Comparison of ENCODE assay signal across 10 cellular contexts in the genomic region with DNA sequence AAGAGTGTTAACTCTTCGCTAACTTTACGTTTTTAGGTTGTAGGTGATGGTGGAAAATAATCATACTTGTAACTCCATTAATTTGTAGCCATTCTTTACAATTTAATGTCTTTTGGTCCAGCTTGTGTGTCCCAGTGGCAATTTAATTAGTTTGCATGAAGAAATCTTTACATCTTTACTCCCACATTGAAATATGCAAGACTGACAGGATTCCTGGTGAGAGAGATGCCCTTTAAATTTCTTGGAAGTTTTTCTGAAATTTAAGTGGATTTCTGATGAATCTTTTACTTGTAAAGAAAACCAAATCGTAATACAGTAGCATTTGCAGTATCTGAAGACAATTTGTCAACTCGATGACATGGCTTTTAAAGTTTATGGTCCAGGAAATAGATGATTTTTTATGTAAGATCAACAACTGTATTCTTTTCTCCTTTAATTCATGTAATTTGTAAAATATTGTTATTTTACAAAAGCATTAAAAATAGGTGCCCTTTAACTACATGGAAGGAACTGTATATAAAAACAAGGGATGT. TPM values are rescaled to one million over a fixed set of nuclear protein-coding genes. Genes with fewer than 3 reads are reported as not detected.
DNase-seq lines count a peak whose midpoint lies in the region; ATAC-seq, FAIRE-seq and TF ChIP-seq lines count a peak whose summit lies in the region.
"Had no signal": no experiment of that assay in that cellular context is flagged by ENCODE, and none has a peak within 500 bp of the region (broad histone marks: within the 10 kb centered on the region; RNA-seq: fewer than 3 reads in every experiment).

No MANE protein-coding gene starts in this region.

- 55% methylated on average over 4 of the region's 4 CpGs for WGBS in right cardiac atrium

- DNase-seq in right cardiac atrium (no peak), Right ventricle myocardium inferior (ENCODE audit: missing footprints) (no peak), MCF 10A (ENCODE audit: unreplicated experiment) (no peak), mesothelial cell of epicardium (ENCODE audit: low spot score in 2 of 2, unreplicated experiment in 2 of 2) (no peak), uterus (no peak), NCI-H1930 (lab: John Stamatoyannopoulos, UW) (no peak), RCC 7860 (ENCODE audit: low spot score) (no peak), NCI-H2107 (lab: John Stamatoyannopoulos, UW) (no peak)
- DNase-seq: NCI-H2171 had no signal

- intact Hi-C loops in right cardiac atrium (cut with DNase I) = loop anchor here in 3 of 4 donors (5.0 to 10.0 kb wide), 4 partner anchors 84 to 266 kb away; no protein-coding TSS in a partner anchor
- intact Hi-C loops in Right ventricle myocardium inferior (cut with DNase I) = loop anchor here (5.0 to 10.0 kb wide), 5 partner anchors 64 to 706 kb away; a partner anchor contains a TSS
- intact Hi-C loops in MCF 10A (cut with micrococcal nuclease) = loop anchor here (5.0 kb wide), 2 partner anchors 164 to 719 kb away; no protein-coding TSS in a partner anchor
- intact Hi-C loops in uterus (cut with DNase I; ENCODE audit: low total_unique reads) = loop anchor here (10.0 kb wide), 1 partner anchor 266 kb away; no protein-coding TSS in a partner anchor

- H3K4me1 Mint-ChIP-seq in MCF 10A (ENCODE audit: insufficient read depth, unreplicated experiment) (peaks cover 33% of the 10 kb centered on the region), mesothelial cell of epicardium (peaks cover 64% of the 10 kb centered on the region)

- TF ChIP-seq POLR2A in uterus (IDR thresholded peaks at IDR 0.05) = no peak

- BruUV-seq in MCF 10A (replicated peaks; lab: Mats Ljungman, UMichigan) = TSS peak; percentile 23

- no peak for FAIRE-seq in RCC 7860 (lab: Jason Lieb, UNC)

- no peaks in the 10 kb centered on the region for H3K36me3 ChIP-seq in uterus

- H3K4me3 Mint-ChIP-seq in MCF 10A (ENCODE audit: unreplicated experiment) (peak overlapping the region; percentile 76), mesothelial cell of epicardium (peak overlapping the region; percentile 75)

- ATAC-seq in right cardiac atrium = no peak
- no peak for ATAC-seq in Right ventricle myocardium inferior

- H3K27me3 ChIP-seq in right cardiac atrium (ENCODE audit: control insufficient read depth, insufficient read depth) (no peaks in the 10 kb centered on the region), uterus (no peaks in the 10 kb centered on the region)

- POLR2A ChIA-PET in MCF 10A (lab: Yijun Ruan, JAX) = interaction anchor here (0.5 to 10.0 kb wide), 18 partner anchors 10 to 729 kb away, joined by 3 to 316 read pairs (median 6); a partner anchor contains a TSS

- H3K9me3 ChIP-seq in right cardiac atrium (ENCODE audit: control insufficient read depth, low read length) (no peaks in the 10 kb centered on the region), uterus (no peaks in the 10 kb centered on the region)

- TF ChIP-seq CTCF in MCF 10A (IDR thresholded peaks at IDR 0.05; ENCODE audit: unreplicated experiment) (no peak), mesothelial cell of epicardium (IDR thresholded peaks at IDR 0.05; ENCODE audit: unreplicated experiment) (no peak), uterus (IDR thresholded peaks at IDR 0.05) (no peak)

- no peaks in the 10 kb centered on the region for H3K27me3 Mint-ChIP-seq in MCF 10A (ENCODE audit: insufficient read depth, unreplicated experiment)
- H3K27me3 Mint-ChIP-seq in mesothelial cell of epicardium (ENCODE audit: low read depth) = no peaks in the 10 kb centered on the region
- H3K27me3 Mint-ChIP-seq: activated naive CD8-positive, alpha-beta T cell had no signal

- CTCF ChIA-PET in MCF 10A (lab: Yijun Ruan, JAX) = interaction anchor here (0.9 to 4.4 kb wide), 3 partner anchors 40 to 263 kb away, joined by 7 to 31 read pairs (median 11); no protein-coding TSS in a partner anchor

- H3K4me3 ChIP-seq in right cardiac atrium (ENCODE audit: low read length) (peak overlapping the region; percentile 90), uterus (peak overlapping the region; percentile 59 to 87)

- no peak overlapping the region for H3K27ac ChIP-seq in right cardiac atrium (ENCODE audit: low read length)
- peak overlapping the region in 1 of 2 donors; percentile 38 for H3K27ac ChIP-seq in uterus

- H3K36me3 Mint-ChIP-seq in MCF 10A (ENCODE audit: insufficient read depth, unreplicated experiment) (no peaks in the 10 kb centered on the region), mesothelial cell of epicardium (no peaks in the 10 kb centered on the region)
- H3K36me3 Mint-ChIP-seq: activated naive CD8-positive, alpha-beta T cell had no signal

- no peaks in the 10 kb centered on the region for H3K4me1 ChIP-seq in right cardiac atrium (ENCODE audit: control insufficient read depth, insufficient read depth, low read length)
- no peaks in the 10 kb centered on the region for H3K4me1 ChIP-seq in uterus

- H3K27ac Mint-ChIP-seq in MCF 10A (ENCODE audit: low read depth, unreplicated experiment) (peak overlapping the region; percentile 2), mesothelial cell of epicardium (no peak overlapping the region)

- H3K9me3 Mint-ChIP-seq in MCF 10A (ENCODE audit: unreplicated experiment) (no peaks in the 10 kb centered on the region), mesothelial cell of epicardium (no peaks in the 10 kb centered on the region)

RNA-seq across cellular contexts. Expression of a gene that starts 3.0 kb away (rescaled TPM):
- total RNA-seq in right cardiac atrium = 1 to 10 TPM; 4.1 to 6.4 (median 5.3) TPM
- 1.7 TPM for polyA plus RNA-seq in right cardiac atrium
- 5.1 TPM for total RNA-seq in Right ventricle myocardium inferior
- 12.4 and 13.1 TPM in 2 replicates for total RNA-seq in MCF 10A (2022)
- 20.4 to 21.2 TPM (median 21.2 TPM) in 3 replicates for total RNA-seq in mesothelial cell of epicardium
- 10 to 100 TPM; 10.6 to 32.4 (median 14.1) TPM for total RNA-seq in uterus
